ENCODE assay signal across 23 cellular contexts in the genomic region with DNA sequence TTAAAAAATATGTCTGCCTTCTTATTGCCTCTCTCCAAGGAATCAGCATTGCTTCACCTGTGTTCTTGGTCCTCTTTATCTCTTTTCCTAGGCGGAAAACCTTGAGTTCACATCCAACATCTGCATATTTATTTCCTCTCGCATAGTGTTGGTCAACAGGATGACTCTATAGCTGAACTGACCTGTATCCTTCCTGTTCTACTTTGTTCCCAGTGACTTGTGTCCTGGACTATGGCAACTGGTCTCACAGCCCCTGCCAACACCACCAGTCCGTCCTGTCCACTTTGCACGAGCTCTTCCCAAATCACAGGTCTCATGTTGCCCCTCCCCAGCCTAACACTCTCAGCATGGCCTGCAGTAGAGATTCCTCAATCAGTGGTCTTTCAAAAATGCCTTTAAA. TPM values are rescaled to one million over a fixed set of nuclear protein-coding genes. Genes with fewer than 3 reads are reported as not detected.
DNase-seq lines count a peak whose midpoint lies in the region; ATAC-seq and TF ChIP-seq lines count a peak whose summit lies in the region.
"Had no signal": no experiment of that assay in that cellular context is flagged by ENCODE, and none has a peak within 500 bp of the region (broad histone marks: within the 10 kb centered on the region; RNA-seq: fewer than 3 reads in every experiment).

No MANE protein-coding gene starts in this region.

- no peak for TF ChIP-seq POLR2A in breast epithelium (IDR thresholded peaks at IDR 0.05)

- BruUV-seq in mammary epithelial cell (replicated peaks; lab: Mats Ljungman, UMichigan), result no TSS peak

- H3K9ac ChIP-seq in mammary epithelial cell (ENCODE audit: insufficient read depth, low read length) (no peak overlapping the region), parathyroid adenoma (no peak overlapping the region)
- H3K9ac ChIP-seq: BLaER1 treated with 17β-estradiol and CSF1 and Interleukin-3, amounts not matched to agents 10 nM and 100 nM; KMS-11 had no signal

- TF ChIP-seq CTCF in breast epithelium (IDR thresholded peaks at IDR 0.05), result no peak
- no peak for TF ChIP-seq CTCF in mammary epithelial cell (conservative IDR thresholded peaks at IDR 0.05 in 1 of 2, IDR thresholded peaks at IDR 0.05 in 1 of 2; ENCODE audit: extremely low read depth in 1 of 2, insufficient read depth in 1 of 2, low read depth in 1 of 2, low read length in 2 of 2)
- TF ChIP-seq CTCF in parathyroid adenoma (IDR thresholded peaks at IDR 0.05), result no peak
- no peak for TF ChIP-seq CTCF in upper lobe of right lung (IDR thresholded peaks at IDR 0.05)
- TF ChIP-seq CTCF in left lung (IDR thresholded peaks at IDR 0.05), result no peak
- TF ChIP-seq CTCF in tibial artery (IDR thresholded peaks at IDR 0.05), result no peak

- dilution Hi-C loops in mammary epithelial cell (cut with HindIII; ENCODE audit: low sequenced_read_pairs), result no loop called here

- H3K27me3 ChIP-seq in breast epithelium (peaks cover 0 to 52% of the 10 kb centered on the region in 2 donors), mammary epithelial cell (ENCODE audit: insufficient read depth, low read length) (peaks cover 34% of the 10 kb centered on the region), parathyroid adenoma (ENCODE audit: control insufficient read depth, insufficient read depth, low read length) (no peaks in the 10 kb centered on the region), upper lobe of right lung (no peaks in the 10 kb centered on the region), left lung (peaks cover 0 to 18% of the 10 kb centered on the region in 2 donors), tibial artery (no peaks in the 10 kb centered on the region)

- H3K4me2 ChIP-seq in mammary epithelial cell (ENCODE audit: insufficient read depth, low read depth, low read length) (no peak overlapping the region), parathyroid adenoma (ENCODE audit: low read length) (no peak overlapping the region)
- H3K4me2 ChIP-seq: KMS-11 had no signal

- H2AFZ ChIP-seq in mammary epithelial cell (ENCODE audit: low read depth, low read length), result no peak overlapping the region
- H2AFZ ChIP-seq in parathyroid adenoma, result no peak overlapping the region

- in situ Hi-C loops in mammary epithelial cell (cut with MboI; ENCODE audit: low sequenced_read_pairs in 2 of 2), result loop anchor here in 1 of 2 donors (25.0 kb wide), 1 partner anchor 1236 kb away; a partner anchor contains a TSS

- WGBS in mammary epithelial cell (ENCODE audit: low coverage, missing lambda C conversion rate), result 83% methylated on average over 4 of the region's 4 CpGs

- H3K9me3 ChIP-seq in breast epithelium (no peaks in the 10 kb centered on the region), mammary epithelial cell (replicated peaks; ENCODE audit: insufficient read depth, low read length) (no peaks in the 10 kb centered on the region), parathyroid adenoma (ENCODE audit: control insufficient read depth, low read length) (no peaks in the 10 kb centered on the region), upper lobe of right lung (no peaks in the 10 kb centered on the region), left lung (no peaks in the 10 kb centered on the region), tibial artery (no peaks in the 10 kb centered on the region)
- H3K9me3 ChIP-seq: BLaER1 treated with 17β-estradiol and CSF1 and Interleukin-3, amounts not matched to agents 10 nM and 100 nM had no signal

- DNase-seq in breast epithelium (ENCODE audit: low spot score in 2 of 2), result no peak
- DNase-seq in mammary epithelial cell, result no peak
- DNase-seq in dermis microvascular lymphatic vessel endothelial cell (ENCODE audit: low read depth in 2 of 2), result peak; percentile 63 to 83
- no peak for DNase-seq in upper lobe of right lung
- no peak for DNase-seq in DMS53 (lab: John Stamatoyannopoulos, UW)
- no peak for DNase-seq in left lung
- no peak for DNase-seq in tibial artery
- DNase-seq: CD4-positive, alpha-beta memory T cell; IMR-90; NCI-H1092 treated with DMSO at 0.1 percent for 48 hours; NCI-H1436 treated with DMSO at 0.1 percent for 48 hours; NCI-H1930; NCI-H2227 treated with DMSO at 0.1 percent for 48 hours; NCI-H510A treated with DMSO at 0.1 percent for 48 hours; NCI-H748 treated with DMSO at 0.1 percent for 48 hours; SIG-M5 had no signal

- CTCF ChIA-PET in mammary epithelial cell (lab: Charles Lee; ENCODE audit: low non-redundant PET), result no interaction called here

- H3K36me3 ChIP-seq in breast epithelium (no peaks in the 10 kb centered on the region), mammary epithelial cell (ENCODE audit: insufficient read depth, low read length) (no peaks in the 10 kb centered on the region), parathyroid adenoma (ENCODE audit: control insufficient read depth, insufficient read depth, low read length) (no peaks in the 10 kb centered on the region), upper lobe of right lung (no peaks in the 10 kb centered on the region), left lung (no peaks in the 10 kb centered on the region), tibial artery (no peaks in the 10 kb centered on the region)
- H3K36me3 ChIP-seq: BLaER1 treated with 17β-estradiol and CSF1 and Interleukin-3, amounts not matched to agents 10 nM and 100 nM had no signal

- H3K79me2 ChIP-seq in mammary epithelial cell (ENCODE audit: insufficient read depth, low read length) (no peaks in the 10 kb centered on the region), parathyroid adenoma (no peaks in the 10 kb centered on the region)

- ATAC-seq in upper lobe of right lung (no peak), left lung (no peak)

- intact Hi-C loops in breast epithelium (cut with DNase I; ENCODE audit: low total_unique reads) (no loop called here), mammary epithelial cell (cut with micrococcal nuclease) (no loop called here), upper lobe of right lung (cut with DNase I) (no loop called here), left lung (cut with DNase I) (no loop called here), tibial artery (cut with DNase I; ENCODE audit: low total_unique reads) (no loop called here)

- H3K27ac ChIP-seq in breast epithelium, result peak overlapping the region in 1 of 2 donors; percentile 9
- H3K27ac ChIP-seq in mammary epithelial cell (ENCODE audit: insufficient read depth, low read depth, low read length), result no peak overlapping the region
- H3K27ac ChIP-seq in parathyroid adenoma, result peak overlapping the region; percentile 29
- H3K27ac ChIP-seq in upper lobe of right lung, result peak overlapping the region; percentile 47
- peak overlapping the region in 1 of 2 donors; percentile 33 for H3K27ac ChIP-seq in left lung
- no peak overlapping the region for H3K27ac ChIP-seq in tibial artery
- H3K27ac ChIP-seq: 22Rv1; BLaER1 treated with 17β-estradiol and CSF1 and Interleukin-3, amounts not matched to agents 10 nM and 100 nM; KMS-11; RWPE1 had no signal

- H4K20me1 ChIP-seq in mammary epithelial cell (ENCODE audit: insufficient read depth, low read length), result no peaks in the 10 kb centered on the region
- H4K20me1 ChIP-seq: BLaER1 treated with 17β-estradiol and CSF1 and Interleukin-3, amounts not matched to agents 10 nM and 100 nM had no signal

- H3K4me3 ChIP-seq in breast epithelium (peak overlapping the region in 2 of 3 donors; percentile 11 to 17), mammary epithelial cell (replicated peaks in 1 of 3; ENCODE audit: insufficient read depth in 1 of 3, low read depth in 2 of 3, low read length in 3 of 3) (no peak overlapping the region), parathyroid adenoma (ENCODE audit: low read depth, low read length) (no peak overlapping the region), upper lobe of right lung (peak overlapping the region; percentile 36), left lung (no peak overlapping the region), tibial artery (no peak overlapping the region)
- H3K4me3 ChIP-seq: BLaER1 treated with 17β-estradiol and CSF1 and Interleukin-3, amounts not matched to agents 10 nM and 100 nM had no signal

- no peaks in the 10 kb centered on the region for H3K4me1 ChIP-seq in breast epithelium
- no peaks in the 10 kb centered on the region for H3K4me1 ChIP-seq in mammary epithelial cell (ENCODE audit: insufficient read depth, low read length)
- no peaks in the 10 kb centered on the region for H3K4me1 ChIP-seq in parathyroid adenoma
- no peaks in the 10 kb centered on the region for H3K4me1 ChIP-seq in upper lobe of right lung
- no peaks in the 10 kb centered on the region for H3K4me1 ChIP-seq in left lung
- H3K4me1 ChIP-seq in tibial artery, result no peaks in the 10 kb centered on the region

RNA-seq across cellular contexts. Expression of a gene that starts 2.0 kb away (rescaled TPM):
- total RNA-seq in breast epithelium, result 10 to 100 TPM in 2 of 3 donors, 1 to 10 TPM in 1; 9.2 to 65.5 (median 12.2) TPM
- not detected for total RNA-seq in mammary epithelial cell
- polyA plus RNA-seq in mammary epithelial cell, result not detected
- polyA minus RNA-seq in mammary epithelial cell, result not detected
- 57.9 and 86.7 TPM in 2 replicates for total RNA-seq in dermis microvascular lymphatic vessel endothelial cell
- 27.7 TPM for total RNA-seq in upper lobe of right lung
- 10 to 100 TPM in 1 of 2 donors, 1 to 10 TPM in 1; 9.2 to 13.7 TPM for total RNA-seq in left lung
- total RNA-seq: CD4-positive, alpha-beta memory T cell; Daoy; H4; IMR-90 had no signal
- polyA plus RNA-seq: CD4-positive, alpha-beta memory T cell; IMR-90 had no signal

Comparison
In these comparisons a context has a peak if more than half of its experiments do, and no peak if none do; other contexts are left out.
1. H3K4me3 ChIP-seq: peak in breast epithelium (2 of 3) and upper lobe of right lung (single experiment); none in mammary epithelial cell (0 of 3), parathyroid adenoma (single experiment), left lung (0 of 2) and tibial artery (0 of 2).
2. RNA of a gene that starts 2.0 kb away (total RNA-seq): 57.9 to 86.7 TPM in dermis microvascular lymphatic vessel endothelial cell, 27.7 TPM in upper lobe of right lung (single experiment), 9.2 to 13.7 TPM in left lung and 9.2 to 65.5 TPM in breast epithelium; not detected in mammary epithelial cell; every median in the first group is over 10 times any median in the second.
3. DNase-seq: peak in dermis microvascular lymphatic vessel endothelial cell (2 of 2); none in breast epithelium (0 of 2), mammary epithelial cell (single experiment), upper lobe of right lung (single experiment), DMS53 (single experiment), left lung (0 of 2) and tibial artery (0 of 2).
4. H3K27ac ChIP-seq: peak in parathyroid adenoma (single experiment) and upper lobe of right lung (single experiment); none in mammary epithelial cell (single experiment) and tibial artery (0 of 2).